15 cellular contexts compared by ENCODE assay signal in the genomic region with DNA sequence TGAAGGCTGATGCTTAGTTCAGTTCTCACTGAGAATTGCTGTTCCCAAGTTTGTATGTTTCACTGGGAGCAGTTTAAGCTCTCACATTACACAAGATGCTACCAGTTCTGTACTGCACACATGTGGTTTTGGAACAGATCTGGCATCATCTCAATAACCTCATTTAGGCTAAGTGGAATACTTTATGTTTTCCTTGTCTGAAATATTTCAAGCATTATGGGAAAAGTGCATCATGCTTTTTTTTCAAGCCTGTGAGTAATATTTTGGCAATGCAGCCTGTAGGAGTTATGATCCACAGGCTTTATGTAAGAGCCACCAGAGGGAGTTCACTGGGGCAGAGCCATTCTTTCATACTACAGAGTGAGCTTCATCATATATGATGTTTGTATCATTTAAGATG.
DNase-seq lines count a peak whose midpoint lies in the region; ATAC-seq and TF ChIP-seq lines count a peak whose summit lies in the region.
"Had no signal": no experiment of that assay in that cellular context is flagged by ENCODE, and none has a peak within 500 bp of the region (broad histone marks: within the 10 kb centered on the region; RNA-seq: fewer than 3 reads in every experiment).

No MANE protein-coding gene starts in this region.

- peak in 1 of 2 donors; percentile 45 for TF ChIP-seq CTCF in right atrium auricular region (IDR thresholded peaks at IDR 0.05)
- peak; percentile 40; the same call in 1 of the 2 replicates for TF ChIP-seq CTCF in Panc1 (IDR thresholded peaks at IDR 0.05)
- TF ChIP-seq CTCF in fibroblast of pulmonary artery (IDR thresholded peaks at IDR 0.05; ENCODE audit: low read length, missing control alignments): no peak
- no peak for TF ChIP-seq CTCF in coronary artery (IDR thresholded peaks at IDR 0.05)

- no peaks in the 10 kb centered on the region for H3K4me1 ChIP-seq in right atrium auricular region
- no peaks in the 10 kb centered on the region for H3K4me1 ChIP-seq in Panc1 (ENCODE audit: control insufficient read depth, insufficient read depth, low read length)
- no peaks in the 10 kb centered on the region for H3K4me1 ChIP-seq in effector memory CD4-positive, alpha-beta T cell (ENCODE audit: control insufficient read depth, insufficient read depth, low read length, poor library complexity, severe bottlenecking)
- H3K4me1 ChIP-seq: BLaER1 had no signal

- H3K9me3 ChIP-seq in right atrium auricular region (no peaks in the 10 kb centered on the region), Panc1 (ENCODE audit: control insufficient read depth, insufficient read depth, low read depth, low read length) (no peaks in the 10 kb centered on the region)
- no peaks in the 10 kb centered on the region for H3K9me3 ChIP-seq in effector memory CD4-positive, alpha-beta T cell (ENCODE audit: control insufficient read depth, low read length)
- H3K9me3 ChIP-seq: BLaER1 had no signal

- intact Hi-C loops in Right ventricle myocardium superior (cut with DNase I): no loop called here
- intact Hi-C loops in Panc1 (cut with micrococcal nuclease; ENCODE audit: unreplicated experiment): no loop called here

- H3K4me3 ChIP-seq in right atrium auricular region (no peak overlapping the region), Panc1 (ENCODE audit: low read depth in 2 of 2, low read length in 2 of 2) (no peak overlapping the region), fibroblast of pulmonary artery (replicated peaks; ENCODE audit: low read depth, low read length) (no peak overlapping the region), coronary artery (no peak overlapping the region)
- H3K4me3 ChIP-seq in effector memory CD4-positive, alpha-beta T cell (ENCODE audit: insufficient read depth, low read depth, low read length, poor library complexity, severe bottlenecking): no peak overlapping the region
- H3K4me3 ChIP-seq: BLaER1, cardiac muscle cell had no signal

- POLR2A ChIA-PET in Panc1 (lab: Charles Lee): interaction anchor here (0.6 kb wide), 1 partner anchor 17 kb away, joined by 13 read pairs; no protein-coding TSS in a partner anchor

- DNase-seq in Right ventricle myocardium superior (no peak), right atrium auricular region (ENCODE audit: low spot score) (no peak), Panc1 (ENCODE audit: low read depth, low spot score) (peak; percentile 8), fibroblast of pulmonary artery (ENCODE audit: low read depth) (peak; percentile 3), OCI-M1 (lab: John Stamatoyannopoulos, UW) (no peak), 8988T (no peak), coronary artery (ENCODE audit: low spot score) (no peak)
- DNase-seq in effector memory CD4-positive, alpha-beta T cell: no peak
- DNase-seq: left colon; NCI-H774; occipital lobe; stimulated activated naive B cell treated with anti-CD40 and anti-IgM and Interleukin-4, amounts not matched to agents 10 μg/mL and 1 μg/mL and 100 μg/mL, for 72 hours had no signal

- H3K36me3 ChIP-seq in right atrium auricular region (no peaks in the 10 kb centered on the region), Panc1 (ENCODE audit: control insufficient read depth, insufficient read depth, low read length) (no peaks in the 10 kb centered on the region)
- no peaks in the 10 kb centered on the region for H3K36me3 ChIP-seq in effector memory CD4-positive, alpha-beta T cell (ENCODE audit: control insufficient read depth, insufficient read depth, low read length)
- H3K36me3 ChIP-seq: BLaER1, cardiac muscle cell had no signal

- CTCF ChIA-PET in Panc1 (lab: Charles Lee): no interaction called here

- in situ Hi-C loops in Panc1 (cut with HindIII; ENCODE audit: low pct_unique_long_range_greater_than_20kb, low sequenced_read_pairs): no loop called here

- no peaks in the 10 kb centered on the region for H3K27me3 ChIP-seq in right atrium auricular region
- no peaks in the 10 kb centered on the region for H3K27me3 ChIP-seq in Panc1 (ENCODE audit: control insufficient read depth, insufficient read depth, low read length)
- H3K27me3 ChIP-seq in effector memory CD4-positive, alpha-beta T cell (replicated peaks; ENCODE audit: control insufficient read depth, insufficient read depth, low read length, poor library complexity, severe bottlenecking): no peaks in the 10 kb centered on the region
- H3K27me3 ChIP-seq: BLaER1, cardiac muscle cell had no signal

- H3K27ac ChIP-seq in right atrium auricular region: no peak overlapping the region
- H3K27ac ChIP-seq in Panc1 (ENCODE audit: low read length): no peak overlapping the region
- no peak overlapping the region for H3K27ac ChIP-seq in effector memory CD4-positive, alpha-beta T cell (ENCODE audit: insufficient read depth, low read length, poor library complexity, severe bottlenecking)
- H3K27ac ChIP-seq in coronary artery: no peak overlapping the region
- H3K27ac ChIP-seq: BLaER1, cardiac muscle cell had no signal

- ATAC-seq in Right ventricle myocardium superior (ENCODE audit: poor library complexity) (peak; percentile 89), Panc1 (0 out of 2 replicates have a peak, but pooled peaks have one; percentile 74)
- ATAC-seq: HCT116, left colon had no signal

- no TSS peak for BruUV-seq in Panc1 (replicated peaks; lab: Mats Ljungman, UMichigan)

Comparison
In these comparisons a context has a peak if more than half of its experiments do, and no peak if none do; other contexts are left out.
1. DNase-seq: peak in Panc1 (single experiment) and fibroblast of pulmonary artery (single experiment); none in Right ventricle myocardium superior (single experiment), right atrium auricular region (single experiment), effector memory CD4-positive, alpha-beta T cell (0 of 3), OCI-M1 (single experiment), 8988T (single experiment) and coronary artery (single experiment).